7 cellular contexts compared by ENCODE assay signal in the genomic region with DNA sequence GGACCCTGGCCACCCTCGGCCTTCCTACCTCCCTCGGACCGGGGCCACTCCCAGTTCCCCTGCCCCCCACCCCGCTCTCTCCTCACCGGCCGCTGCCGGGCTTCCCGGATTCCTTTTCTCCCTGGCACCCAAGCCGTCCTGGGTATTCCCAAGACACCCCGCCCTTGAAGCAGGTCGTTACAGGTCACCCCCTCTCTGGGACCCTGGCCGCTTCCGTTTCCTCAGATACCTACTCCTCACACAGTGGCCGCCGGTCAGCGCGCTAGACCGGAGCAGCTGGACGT. TPM values are rescaled to one million over a fixed set of nuclear protein-coding genes. Genes with fewer than 3 reads are reported as not detected.
DNase-seq lines count a peak whose midpoint lies in the region; ATAC-seq and TF ChIP-seq lines count a peak whose summit lies in the region.

No MANE protein-coding gene starts in this region.

- peaks cover 31% of the 10 kb centered on the region for H3K4me1 Mint-ChIP-seq in MCF 10A (ENCODE audit: insufficient read depth, unreplicated experiment)
- peaks cover 52% of the 10 kb centered on the region for H3K4me1 Mint-ChIP-seq in type B pancreatic cell (ENCODE audit: unreplicated experiment)

- BruUV-seq in MCF 10A (replicated peaks; lab: Mats Ljungman, UMichigan): no TSS peak

- TF ChIP-seq EP300 in Ishikawa (IDR thresholded peaks at IDR 0.05; ENCODE audit: borderline replicate concordance): no peak

- POLR2A ChIA-PET in MCF 10A (lab: Yijun Ruan, JAX): interaction anchor here (0.6 to 2.9 kb wide), 18 partner anchors 9 to 400 kb away, joined by 3 to 13 read pairs (median 3); a partner anchor contains a TSS

- no peaks in the 10 kb centered on the region for H3K36me3 ChIP-seq in right lobe of liver

- DNase-seq in MCF 10A (ENCODE audit: unreplicated experiment) (peak; percentile 39), right lobe of liver (peak; percentile 58 to 74 (median 67)), type B pancreatic cell (ENCODE audit: extremely low spot score, unreplicated experiment) (no peak), iPS-NIHi7 (ENCODE audit: extremely low spot score) (no peak), NCI-H1930 (lab: John Stamatoyannopoulos, UW) (no peak)

- H3K27me3 Mint-ChIP-seq in MCF 10A (ENCODE audit: insufficient read depth, unreplicated experiment) (no peaks in the 10 kb centered on the region), type B pancreatic cell (no peaks in the 10 kb centered on the region)

- TF ChIP-seq CTCF in MCF 10A (IDR thresholded peaks at IDR 0.05; ENCODE audit: unreplicated experiment) (no peak), right lobe of liver (IDR thresholded peaks at IDR 0.05) (no peak), type B pancreatic cell (conservative IDR thresholded peaks at IDR 0.05) (no peak)

- ATAC-seq in GM19324 (IDR thresholded peaks at IDR 0.05; ENCODE audit: low FRiP score, unreplicated experiment) (peak; percentile 8), right lobe of liver (peak; percentile 0 to 5 (median 4))

- H3K4me3 Mint-ChIP-seq in MCF 10A (ENCODE audit: unreplicated experiment) (peak overlapping the region; percentile 75), type B pancreatic cell (peak overlapping the region; percentile 100)

- H3K36me3 Mint-ChIP-seq in MCF 10A (ENCODE audit: insufficient read depth, unreplicated experiment) (peaks cover 4% of the 10 kb centered on the region), type B pancreatic cell (no peaks in the 10 kb centered on the region)

- peak overlapping the region; percentile 74 to 80 (median 75) for H3K4me3 ChIP-seq in right lobe of liver

- H3K27ac ChIP-seq in right lobe of liver: peak overlapping the region; percentile 72 to 85 (median 83)

- H3K9me3 Mint-ChIP-seq in MCF 10A (ENCODE audit: unreplicated experiment) (no peaks in the 10 kb centered on the region), type B pancreatic cell (peaks cover 2% of the 10 kb centered on the region)

- H3K4me1 ChIP-seq in right lobe of liver: peaks cover 0 to 54% (median 6%) of the 10 kb centered on the region in 4 donors

- 0% methylated on average over 17 of the region's 19 CpGs for WGBS in right lobe of liver (ENCODE audit: insufficient coverage, low coverage, low lambda C conversion rate, missing lambda C conversion rate)

- CTCF ChIA-PET in MCF 10A (lab: Yijun Ruan, JAX): interaction anchor here (0.8 to 1.8 kb wide), 2 partner anchors 162 to 263 kb away, joined by 3 to 7 read pairs; no protein-coding TSS in a partner anchor

- H3K27me3 ChIP-seq in right lobe of liver: no peaks in the 10 kb centered on the region

- TF ChIP-seq POLR2A in right lobe of liver (IDR thresholded peaks at IDR 0.05): no peak

- H3K27ac Mint-ChIP-seq in MCF 10A (ENCODE audit: low read depth, unreplicated experiment) (peak overlapping the region; percentile 98), type B pancreatic cell (peak overlapping the region; percentile 100)

- H3K9me3 ChIP-seq in right lobe of liver: no peaks in the 10 kb centered on the region

- no peak for TF ChIP-seq RAD21 in Ishikawa (IDR thresholded peaks at IDR 0.05; ENCODE audit: low read depth)

- intact Hi-C loops in MCF 10A (cut with micrococcal nuclease) (no loop called here), right lobe of liver (cut with DNase I) (no loop called here)

TF ChIP-seq in Ishikawa, 13 proteins besides CTCF, POLR2A, EP300 and RAD21:
- TF ChIP-seq FOXM1 (IDR thresholded peaks at IDR 0.05; ENCODE audit: borderline replicate concordance, low read depth) (no peak), ZBTB7A (IDR thresholded peaks at IDR 0.05; ENCODE audit: low read depth) (no peak), CREB1 (IDR thresholded peaks at IDR 0.05; ENCODE audit: low read depth) (no peak), TCF12 (IDR thresholded peaks at IDR 0.05; ENCODE audit: low read depth) (0 out of 2 replicates have a peak, but pooled peaks have one; percentile 7)

RNA-seq across cellular contexts. Expression of a gene that starts 0.5 kb away (rescaled TPM):
- total RNA-seq in MCF 10A (2022): 81.5 and 88.5 TPM in 2 replicates
- total RNA-seq in right lobe of liver: 10 to 100 TPM; 28.3 to 48.4 (median 43.7) TPM
- 64.5 and 78.1 TPM in 2 replicates for total RNA-seq in type B pancreatic cell (ENCODE audit: low replicate concordance)

RNA-seq across cellular contexts. Expression of a gene that starts 32.9 kb away (rescaled TPM):
- 12.3 and 12.4 TPM in 2 replicates for total RNA-seq in MCF 10A (2022)
- total RNA-seq in right lobe of liver: 10 to 100 TPM in 2 of 6 experiments, 1 to 10 TPM in 4; 4.7 to 12.4 (median 5.7) TPM
- 12.1 and 16.7 TPM in 2 replicates for total RNA-seq in type B pancreatic cell (ENCODE audit: low replicate concordance)

Comparison
In these comparisons a context has a peak if more than half of its experiments do, and no peak if none do; other contexts are left out.
1. DNase-seq: peak in MCF 10A (single experiment) and right lobe of liver (3 of 3); none in type B pancreatic cell (single experiment), iPS-NIHi7 (single experiment) and NCI-H1930 (0 of 2).